18 cellular contexts compared by ENCODE assay signal in genomic region chr20:59819496-59820203, GRCh38.
DNase-seq lines count a peak whose midpoint lies in the region; ATAC-seq and TF ChIP-seq lines count a peak whose summit lies in the region.
"Had no signal": no experiment of that assay in that cellular context is flagged by ENCODE, and none has a peak within 500 bp of the region (broad histone marks: within the 10 kb centered on the region; RNA-seq: fewer than 3 reads in every experiment).

No MANE protein-coding gene starts in this region.

- H3K27ac ChIP-seq in colonic mucosa (no peak overlapping the region), lung (ENCODE audit: low read depth in 1 of 2, low read length in 1 of 2) (no peak overlapping the region)
- H3K27ac ChIP-seq: thoracic aorta had no signal

- TF ChIP-seq CTCF in colonic mucosa (IDR thresholded peaks at IDR 0.05) (no peak), lung (IDR thresholded peaks at IDR 0.05; ENCODE audit: control extremely low read depth, extremely low read depth) (no peak)

- ATAC-seq in stimulated activated naive CD8-positive, alpha-beta T cell treated with anti-CD3 and anti-CD28 coated beads, Interleukin-15, amount 100 ng/mL, for 72 hours: no peak
- no peak for ATAC-seq in stimulated activated naive CD8-positive, alpha-beta T cell treated with anti-CD3 and anti-CD28 coated beads, Interleukin-15, Interleukin-2, amounts not matched to agents 100 U/mL and 50 U/mL, for 24 hours
- ATAC-seq in lung (ENCODE audit: insufficient read depth, low FRiP score): no peak
- no peak for ATAC-seq in activated CD4-positive, CD25-positive, alpha-beta regulatory T cell treated with anti-CD3 and anti-CD28 coated beads, Interleukin-2, amount 50 U/mL, for 24 hours
- ATAC-seq: activated CD8-positive, alpha-beta T cell treated with anti-CD3 and anti-CD28 coated beads, Interleukin-2, amount 10 ng/mL, durations not matched to agents 7 days and 5 days; K562 had no signal

- no peaks in the 10 kb centered on the region for H3K4me1 Mint-ChIP-seq in stimulated activated naive CD8-positive, alpha-beta T cell treated with anti-CD3 and anti-CD28 coated beads, Interleukin-15, amount 100 ng/mL, for 72 hours
- H3K4me1 Mint-ChIP-seq: activated naive CD4-positive, alpha-beta T cell treated with anti-CD3 and anti-CD28 coated beads, Interleukin-2, amount 10 ng/mL, durations not matched to agents 7 days and 5 days had no signal

- H3K4me3 Mint-ChIP-seq in stimulated activated naive CD8-positive, alpha-beta T cell treated with anti-CD3 and anti-CD28 coated beads, Interleukin-15, amount 100 ng/mL, for 72 hours: no peak overlapping the region
- H3K4me3 Mint-ChIP-seq: activated CD8-positive, alpha-beta T cell treated with anti-CD3 and anti-CD28 coated beads, Interleukin-2, amount 10 ng/mL, durations not matched to agents 7 days and 5 days; activated naive CD4-positive, alpha-beta T cell treated with anti-CD3 and anti-CD28 coated beads, Interleukin-2, amount 10 ng/mL, durations not matched to agents 7 days and 5 days had no signal

- H3K9me3 ChIP-seq in colonic mucosa (no peaks in the 10 kb centered on the region), lung (ENCODE audit: control insufficient read depth in 2 of 2, insufficient read depth in 1 of 2, low read length in 1 of 2) (peaks cover 0 to 2% of the 10 kb centered on the region in 2 donors)
- H3K9me3 ChIP-seq: gastrocnemius medialis, thoracic aorta had no signal

- no peak overlapping the region for H3K4me3 ChIP-seq in colonic mucosa
- H3K4me3 ChIP-seq in lung: no peak overlapping the region
- H3K4me3 ChIP-seq: gastrocnemius medialis, K562, thoracic aorta had no signal

- 90 to 93% methylated on average over 20 of the region's 20 CpGs for WGBS in lung, 2 donors

- no peak for DNase-seq in stimulated activated naive CD8-positive, alpha-beta T cell treated with anti-CD3 and anti-CD28 coated beads, Interleukin-15, amount 100 ng/mL, for 72 hours
- DNase-seq in stimulated activated naive CD8-positive, alpha-beta T cell treated with anti-CD3 and anti-CD28 coated beads, Interleukin-15, Interleukin-2, amounts not matched to agents 100 U/mL and 50 U/mL, for 24 hours: no peak
- DNase-seq in colonic mucosa (peak; percentile 6), lung (ENCODE audit: low spot score) (peak; percentile 20), NCI-H2081 treated with DMSO at 0.1 percent for 48 hours (lab: John Stamatoyannopoulos, UW) (no peak)
- no peak for DNase-seq in activated CD4-positive, alpha-beta T cell treated with anti-CD3 and anti-CD28 coated beads, Interleukin-2, amount 50 U/mL, for 48 hours
- DNase-seq: activated naive CD4-positive, alpha-beta T cell treated with anti-CD3 and anti-CD28 coated beads, Interleukin-2, amount 10 ng/mL, durations not matched to agents 7 days and 5 days; activated T-cell treated with anti-CD3 and anti-CD28 coated beads, Interleukin-2, amount 50 U/mL, for 48 hours; central memory CD4-positive, alpha-beta T cell; HCEC 1CT; RPMI8226; T-helper 9 cell had no signal

- no peaks in the 10 kb centered on the region for H3K4me1 ChIP-seq in colonic mucosa
- H3K4me1 ChIP-seq in lung (ENCODE audit: control insufficient read depth in 2 of 2, insufficient read depth in 2 of 2, low read length in 2 of 2): peaks cover 0 to 2% of the 10 kb centered on the region in 2 donors
- H3K4me1 ChIP-seq: gastrocnemius medialis had no signal

- no peaks in the 10 kb centered on the region for H3K27me3 Mint-ChIP-seq in stimulated activated naive CD8-positive, alpha-beta T cell treated with anti-CD3 and anti-CD28 coated beads, Interleukin-15, amount 100 ng/mL, for 72 hours
- H3K27me3 Mint-ChIP-seq: activated naive CD4-positive, alpha-beta T cell treated with anti-CD3 and anti-CD28 coated beads, Interleukin-2, amount 10 ng/mL, durations not matched to agents 7 days and 5 days had no signal

- H3K27ac Mint-ChIP-seq in stimulated activated naive CD8-positive, alpha-beta T cell treated with anti-CD3 and anti-CD28 coated beads, Interleukin-15, amount 100 ng/mL, for 72 hours: peak overlapping the region; percentile 13 to 85
- H3K27ac Mint-ChIP-seq: activated CD8-positive, alpha-beta T cell treated with anti-CD3 and anti-CD28 coated beads, Interleukin-2, amount 10 ng/mL, durations not matched to agents 7 days and 5 days; activated naive CD4-positive, alpha-beta T cell treated with anti-CD3 and anti-CD28 coated beads, Interleukin-2, amount 10 ng/mL, durations not matched to agents 7 days and 5 days had no signal

- no peak overlapping the region for H3K9ac ChIP-seq in colonic mucosa (ENCODE audit: low read depth in 2 of 2, low read length in 2 of 2)

- no peaks in the 10 kb centered on the region for H3K9me3 Mint-ChIP-seq in stimulated activated naive CD8-positive, alpha-beta T cell treated with anti-CD3 and anti-CD28 coated beads, Interleukin-15, amount 100 ng/mL, for 72 hours
- H3K9me3 Mint-ChIP-seq: activated naive CD4-positive, alpha-beta T cell treated with anti-CD3 and anti-CD28 coated beads, Interleukin-2, amount 10 ng/mL, durations not matched to agents 7 days and 5 days; nephron had no signal

- intact Hi-C loops in colonic mucosa (cut with DNase I): no loop called here

- no peaks in the 10 kb centered on the region for H3K27me3 ChIP-seq in colonic mucosa
- H3K27me3 ChIP-seq in lung (ENCODE audit: control insufficient read depth, insufficient read depth): no peaks in the 10 kb centered on the region
- H3K27me3 ChIP-seq: gastrocnemius medialis had no signal

- H3K36me3 ChIP-seq in colonic mucosa (no peaks in the 10 kb centered on the region), lung (ENCODE audit: control insufficient read depth in 2 of 2, insufficient read depth in 2 of 2, low read length in 2 of 2) (no peaks in the 10 kb centered on the region)
- H3K36me3 ChIP-seq: gastrocnemius medialis, thoracic aorta had no signal

Comparison
In these comparisons a context has a peak if more than half of its experiments do, and no peak if none do; other contexts are left out.
1. DNase-seq: peak in colonic mucosa (single experiment) and lung (single experiment); none in stimulated activated naive CD8-positive, alpha-beta T cell treated with anti-CD3 and anti-CD28 coated beads, Interleukin-15, amount 100 ng/mL, for 72 hours (0 of 2), stimulated activated naive CD8-positive, alpha-beta T cell treated with anti-CD3 and anti-CD28 coated beads, Interleukin-15, Interleukin-2, amounts not matched to agents 100 U/mL and 50 U/mL, for 24 hours (single experiment), NCI-H2081 treated with DMSO at 0.1 percent for 48 hours (single experiment) and activated CD4-positive, alpha-beta T cell treated with anti-CD3 and anti-CD28 coated beads, Interleukin-2, amount 50 U/mL, for 48 hours (0 of 2).